ENCODE assay signal across 15 cellular contexts in the genomic region with DNA sequence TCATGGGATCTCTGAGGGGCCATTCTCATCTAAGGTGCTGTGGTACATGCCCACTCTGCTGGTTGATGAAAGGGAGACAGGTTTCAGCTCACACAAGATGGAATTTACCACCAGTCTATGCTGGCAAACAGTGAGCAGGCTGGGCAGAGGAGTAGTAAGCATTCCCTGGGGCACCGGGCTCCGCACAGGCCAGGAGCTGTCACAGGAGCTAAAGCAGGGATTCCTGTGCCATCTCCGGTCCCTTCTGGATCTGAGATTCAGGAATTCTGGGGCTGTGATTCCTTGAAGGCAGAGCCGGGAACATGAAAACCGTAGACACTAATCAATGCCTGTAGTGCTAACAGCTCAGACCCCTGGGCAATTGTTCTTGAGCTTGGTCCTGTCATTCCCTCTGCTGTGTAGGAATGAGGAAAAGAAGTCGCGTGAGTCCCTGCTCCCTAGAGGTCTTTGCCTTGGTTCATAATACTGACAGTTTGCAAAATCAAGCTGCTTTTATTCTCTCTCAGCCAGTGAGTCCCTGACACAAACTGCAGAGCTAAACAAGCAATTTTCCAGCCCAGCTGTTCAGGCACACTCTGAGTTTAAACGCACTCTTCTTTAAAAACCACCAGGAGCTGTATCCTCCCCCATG.
"Had no signal": no experiment of that assay in that cellular context is flagged by ENCODE, and none has a peak within 500 bp of the region (broad histone marks: within the 10 kb centered on the region; RNA-seq: fewer than 3 reads in every experiment).

No MANE protein-coding gene starts in this region.

- H3K27ac Mint-ChIP-seq: activated T-helper 1 cell treated with anti-CD3 and anti-CD28 coated beads, Interleukin-12 subunit alpha, Interleukin-12 subunit beta, Interleukin-2, Interleukin-4 antibody, amounts not matched to agents 30 ng/mL and 10 ng/mL and 1 ng/mL, durations not matched to agents 14 hours and 24 hours and 36 hours had no signal

- H3K27ac ChIP-seq: adrenal gland, esophagus muscularis mucosa, gastroesophageal sphincter, heart right ventricle, left ventricle myocardium inferior, ovary, thoracic aorta had no signal

- H3K9me3 ChIP-seq: adrenal gland, esophagus muscularis mucosa, gastroesophageal sphincter, heart right ventricle, left ventricle myocardium inferior, ovary, thoracic aorta had no signal

- H3K4me3 ChIP-seq: adrenal gland, esophagus muscularis mucosa, gastroesophageal sphincter, heart right ventricle, left ventricle myocardium inferior, ovary, thoracic aorta had no signal

- H3K4me1 ChIP-seq: left ventricle myocardium inferior had no signal

- H3K9me3 Mint-ChIP-seq: activated CD4-positive, alpha-beta T cell treated with anti-CD3 and anti-CD28 coated beads, Interleukin-2, amount 10 ng/mL, durations not matched to agents 7 days and 5 days; activated T-helper 1 cell treated with anti-CD3 and anti-CD28 coated beads, Interleukin-12 subunit alpha, Interleukin-12 subunit beta, Interleukin-2, Interleukin-4 antibody, amounts not matched to agents 30 ng/mL and 10 ng/mL and 1 ng/mL, durations not matched to agents 14 hours and 24 hours and 36 hours; neural crest cell; stimulated activated naive B cell treated with anti-CD40 and anti-IgM and Interleukin-4, amounts not matched to agents 10 μg/mL and 1 μg/mL and 100 μg/mL, for 72 hours had no signal

- H3K4me3 Mint-ChIP-seq: activated CD4-positive, alpha-beta T cell treated with anti-CD3 and anti-CD28 coated beads, Interleukin-2, amount 10 ng/mL, durations not matched to agents 7 days and 5 days; activated T-helper 1 cell treated with anti-CD3 and anti-CD28 coated beads, Interleukin-12 subunit alpha, Interleukin-12 subunit beta, Interleukin-2, Interleukin-4 antibody, amounts not matched to agents 30 ng/mL and 10 ng/mL and 1 ng/mL, durations not matched to agents 14 hours and 24 hours and 36 hours; neural crest cell; stimulated activated naive B cell treated with anti-CD40 and anti-IgM and Interleukin-4, amounts not matched to agents 10 μg/mL and 1 μg/mL and 100 μg/mL, for 72 hours had no signal

- H3K27me3 ChIP-seq: adrenal gland, esophagus muscularis mucosa, gastroesophageal sphincter, heart right ventricle, ovary had no signal

- DNase-seq: activated CD4-positive, alpha-beta T cell treated with anti-CD3 and anti-CD28 coated beads, Interleukin-2, amount 10 ng/mL, durations not matched to agents 7 days and 5 days; activated gamma-delta T cell treated with Interleukin-2 at 50 U/mL for 16 hours; adrenal gland; effector CD4-positive, alpha-beta T cell; heart right ventricle; left ventricle myocardium inferior; mammary epithelial cell; ovary; stimulated activated CD4-positive, alpha-beta T cell treated with anti-CD3 and anti-CD28 coated beads, Interleukin-4, amount 100 ng/mL, for 4 hours; stimulated activated naive B cell treated with anti-CD40 and anti-IgM and Interleukin-4, amounts not matched to agents 10 μg/mL and 1 μg/mL and 100 μg/mL, for 72 hours had no signal

- H3K36me3 ChIP-seq: adrenal gland, left ventricle myocardium inferior, ovary, thoracic aorta had no signal

- H3K27me3 Mint-ChIP-seq: activated CD4-positive, alpha-beta T cell treated with anti-CD3 and anti-CD28 coated beads, Interleukin-2, amount 10 ng/mL, durations not matched to agents 7 days and 5 days; stimulated activated naive B cell treated with anti-CD40 and anti-IgM and Interleukin-4, amounts not matched to agents 10 μg/mL and 1 μg/mL and 100 μg/mL, for 72 hours had no signal
